Comparison of ENCODE assay signal across 8 cellular contexts in genomic region chr9:111661802-111662491, GRCh38. TPM values are rescaled to one million over a fixed set of nuclear protein-coding genes. Genes with fewer than 3 reads are reported as not detected.
A peak's percentile ranks its signal among the peaks of the same experiment; 100 is the strongest.
DNase-seq lines count a peak whose midpoint lies in the region; ATAC-seq and TF ChIP-seq lines count a peak whose summit lies in the region.

No MANE protein-coding gene starts in this region.

- WGBS in esophagus muscularis mucosa: under 1% methylated on average over 32 of the region's 57 CpGs

- H3K4me3 ChIP-seq in esophagus muscularis mucosa: peak overlapping the region; percentile 65 to 96 (median 83)

- TF ChIP-seq POLR2A in esophagus muscularis mucosa (IDR thresholded peaks at IDR 0.05; ENCODE audit: low read depth): no peak

- TF ChIP-seq EP300 in esophagus muscularis mucosa (IDR thresholded peaks at IDR 0.05): no peak

- peaks cover 0 to 8% (median 3%) of the 10 kb centered on the region in 4 donors for H3K36me3 ChIP-seq in esophagus muscularis mucosa

- no peaks in the 10 kb centered on the region for H3K27me3 ChIP-seq in esophagus muscularis mucosa

- peaks cover 13 to 23% (median 19%) of the 10 kb centered on the region in 4 donors for H3K4me1 ChIP-seq in esophagus muscularis mucosa

- peak; percentile 25 for ATAC-seq in activated CD4-positive, alpha-beta T cell treated with anti-CD3 and anti-CD28 coated beads for 36 hours
- ATAC-seq in HG02884 (IDR thresholded peaks at IDR 0.05; ENCODE audit: unreplicated experiment): peak; percentile 25

- peak overlapping the region; percentile 98 for H3K4me3 Mint-ChIP-seq in activated CD4-positive, alpha-beta T cell treated with anti-CD3 and anti-CD28 coated beads for 36 hours

- DNase-seq in activated CD4-positive, alpha-beta T cell treated with anti-CD3 and anti-CD28 coated beads for 36 hours: peak; percentile 58
- no peak for DNase-seq in activated CD4-positive, alpha-beta T cell treated with anti-CD3 and anti-CD28 coated beads for 1 hour
- DNase-seq in NCI-H345 (lab: John Stamatoyannopoulos, UW) (peak; percentile 27), esophagus muscularis mucosa (ENCODE audit: extremely low spot score) (no peak), myocyte (ENCODE audit: low read depth) (peak; percentile 61), superior temporal gyrus (ENCODE audit: extremely low spot score) (peak; percentile 44)
- DNase-seq in activated T-cell treated with anti-CD3 and anti-CD28 coated beads, Interleukin-2, amount 50 U/mL, for 1 hour: peak; percentile 44

- H3K36me3 Mint-ChIP-seq in activated CD4-positive, alpha-beta T cell treated with anti-CD3 and anti-CD28 coated beads for 36 hours (ENCODE audit: low read depth): peaks cover 13% of the 10 kb centered on the region

- intact Hi-C loops in activated CD4-positive, alpha-beta T cell treated with anti-CD3 and anti-CD28 coated beads for 36 hours (cut with DNase I, micrococcal nuclease): loop anchor here (1.0 to 5.0 kb wide), 7 partner anchors 31 to 825 kb away; partner anchors contain the start of genes DNAJC25 (in 2 of the 2), KIAA1958 (in 1 of the 2), PTBP3 (in 1 of the 2) and PTGR1 (in 1 of the 2)
- intact Hi-C loops in esophagus muscularis mucosa (cut with DNase I): no loop called here

- H3K9me3 ChIP-seq in esophagus muscularis mucosa: no peaks in the 10 kb centered on the region

- POLR2A ChIA-PET in activated CD4-positive, alpha-beta T cell treated with anti-CD3 and anti-CD28 coated beads for 36 hours (lab: Charles Lee): interaction anchor here (0.6 to 1.1 kb wide), 3 partner anchors 31 to 509 kb away, joined by 3 to 4 read pairs (median 4); partner anchors contain the start of gene DNAJC25

- CTCF ChIA-PET in activated CD4-positive, alpha-beta T cell treated with anti-CD3 and anti-CD28 coated beads for 36 hours (lab: Charles Lee): interaction anchor here (0.7 to 0.8 kb wide), 3 partner anchors 64 to 411 kb away, joined by 3 to 4 read pairs (median 3); no protein-coding TSS in a partner anchor

- H3K27ac ChIP-seq in esophagus muscularis mucosa (replicated peaks in 1 of 4): peak overlapping the region; percentile 75 to 88 (median 84)

- no peak for TF ChIP-seq CTCF in esophagus muscularis mucosa (IDR thresholded peaks at IDR 0.05)

- peak overlapping the region; percentile 95 for H3K27ac Mint-ChIP-seq in activated CD4-positive, alpha-beta T cell treated with anti-CD3 and anti-CD28 coated beads for 36 hours

- peaks cover 25% of the 10 kb centered on the region for H3K4me1 Mint-ChIP-seq in activated CD4-positive, alpha-beta T cell treated with anti-CD3 and anti-CD28 coated beads for 36 hours

- no peaks in the 10 kb centered on the region for H3K27me3 Mint-ChIP-seq in activated CD4-positive, alpha-beta T cell treated with anti-CD3 and anti-CD28 coated beads for 36 hours

- no peaks in the 10 kb centered on the region for H3K9me3 Mint-ChIP-seq in activated CD4-positive, alpha-beta T cell treated with anti-CD3 and anti-CD28 coated beads for 36 hours (ENCODE audit: low read depth)

RNA-seq across cellular contexts. Expression of gene GNG10, which starts 0.5 kb away (rescaled TPM):
- total RNA-seq in activated CD4-positive, alpha-beta T cell treated with anti-CD3 and anti-CD28 coated beads for 36 hours: 10 to 100 TPM; 14.5 to 15.4 TPM
- total RNA-seq in esophagus muscularis mucosa (10 to 100 TPM; 28.4 to 94.3 (median 66.1) TPM), myocyte (62.6 and 64.2 TPM in 2 replicates)
- polyA plus RNA-seq in myocyte (2012): 30.4 TPM

RNA-seq across cellular contexts. Expression of gene DNAJC25, which starts 30.8 kb away (rescaled TPM):
- 1 to 10 TPM; 6.3 to 7.5 TPM for total RNA-seq in activated CD4-positive, alpha-beta T cell treated with anti-CD3 and anti-CD28 coated beads for 36 hours
- 10 to 100 TPM in 1 of 4 donors, 1 to 10 TPM in 3; 8.8 to 12.0 (median 9.5) TPM for total RNA-seq in esophagus muscularis mucosa
- total RNA-seq in myocyte: 8.5 and 9.3 TPM in 2 replicates
- 4.3 TPM for polyA plus RNA-seq in myocyte (2012)

Comparison
In these comparisons a context has a peak if more than half of its experiments do, and no peak if none do; other contexts are left out.
1. DNase-seq: peak in activated CD4-positive, alpha-beta T cell treated with anti-CD3 and anti-CD28 coated beads for 36 hours (single experiment), NCI-H345 (single experiment), activated T-cell treated with anti-CD3 and anti-CD28 coated beads, Interleukin-2, amount 50 U/mL, for 1 hour (single experiment), myocyte (single experiment) and superior temporal gyrus (single experiment); none in activated CD4-positive, alpha-beta T cell treated with anti-CD3 and anti-CD28 coated beads for 1 hour (single experiment) and esophagus muscularis mucosa (single experiment).